Comparison of ENCODE assay signal across 11 cellular contexts in the genomic region with DNA sequence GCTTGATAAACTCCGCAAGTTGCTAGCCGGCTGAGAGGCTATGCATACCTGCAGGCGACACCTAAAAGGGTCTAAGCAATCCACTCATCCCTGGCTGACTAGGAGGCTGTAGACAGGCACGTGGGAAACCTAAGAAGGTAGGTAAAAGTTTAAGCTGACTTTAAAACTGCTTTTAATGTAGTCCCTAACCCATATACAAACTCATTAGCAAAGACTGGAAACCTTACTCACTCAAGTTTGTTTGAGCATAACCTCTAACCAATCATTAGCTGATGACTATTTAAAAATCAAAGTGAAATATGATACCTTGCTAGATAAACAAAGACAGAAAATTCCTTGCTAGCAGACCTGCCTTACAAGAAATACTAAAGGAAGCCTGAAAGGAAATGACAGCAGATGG.
A peak's percentile ranks its signal among the peaks of the same experiment; 100 is the strongest.
DNase-seq lines count a peak whose midpoint lies in the region; ATAC-seq, FAIRE-seq and TF ChIP-seq lines count a peak whose summit lies in the region.
"Had no signal": no experiment of that assay in that cellular context is flagged by ENCODE, and none has a peak within 500 bp of the region (broad histone marks: within the 10 kb centered on the region; RNA-seq: fewer than 3 reads in every experiment).

No MANE protein-coding gene starts in this region.

- ATAC-seq in activated CD4-positive, CD25-positive, alpha-beta regulatory T cell treated with anti-CD3 and anti-CD28 coated beads, Interleukin-2, amount 50 U/mL, for 24 hours: no peak
- no peak for ATAC-seq in HG03196 (IDR thresholded peaks at IDR 0.05; ENCODE audit: unreplicated experiment)
- ATAC-seq: esophagus mucosa had no signal

- in situ Hi-C loops in T47D (cut with HindIII; ENCODE audit: low pct_unique_long_range_greater_than_20kb, low sequenced_read_pairs): no loop called here

- no peak for TF ChIP-seq CTCF in dorsolateral prefrontal cortex (IDR thresholded peaks at IDR 0.05 in 54 of 56, conservative IDR thresholded peaks at IDR 0.05 in 2 of 56; ENCODE audit: low read depth in 1 of 56, partially characterized antibody in 56 of 56)

- no peak for FAIRE-seq in GM19239 (lab: Jason Lieb, UNC)

- H3K27ac ChIP-seq in dorsolateral prefrontal cortex: no peak overlapping the region
- H3K27ac ChIP-seq: ascending aorta, testis had no signal

- no peak overlapping the region for H3K4me3 ChIP-seq in dorsolateral prefrontal cortex
- H3K4me3 ChIP-seq: ascending aorta, testis had no signal

- intact Hi-C loops in dorsolateral prefrontal cortex (cut with DNase I): loop anchor here in 1 of 2 donors (2.0 kb wide), 1 partner anchor 49 kb away; no protein-coding TSS in a partner anchor

- H3K27me3 ChIP-seq in dorsolateral prefrontal cortex: no peaks in the 10 kb centered on the region
- H3K27me3 ChIP-seq: ascending aorta, testis had no signal

- DNase-seq in COLO829 (ENCODE audit: low spot score): peak; percentile 1
- DNase-seq in HK-2 (ENCODE audit: unreplicated experiment): peak; percentile 7
- DNase-seq in T47D (ENCODE audit: low read depth in 1 of 2, low spot score in 1 of 2): peak; percentile 3 to 51
- DNase-seq in islet precursor cell: peak; percentile 86
- no peak for DNase-seq in dorsolateral prefrontal cortex
- DNase-seq in GM19239 (ENCODE audit: insufficient read length, low spot score): no peak
- DNase-seq: testis had no signal

Comparison
In these comparisons a context has a peak if more than half of its experiments do, and no peak if none do; other contexts are left out.
1. DNase-seq: peak in COLO829 (single experiment), HK-2 (single experiment), T47D (2 of 2) and islet precursor cell (single experiment); none in dorsolateral prefrontal cortex (0 of 10) and GM19239 (single experiment).